In genomic region chr18:8478166-8478967, GRCh38 we compare ENCODE assay signal across 8 cellular contexts.
DNase-seq lines count a peak whose midpoint lies in the region; ATAC-seq and TF ChIP-seq lines count a peak whose summit lies in the region.

No MANE protein-coding gene starts in this region.

- H3F3A ChIP-seq in smooth muscle cell (ENCODE audit: low read depth), result no peaks in the 10 kb centered on the region

- peak; percentile 88 for TF ChIP-seq CTCF in C4-2B (conservative IDR thresholded peaks at IDR 0.05)
- TF ChIP-seq CTCF in RWPE2 (IDR thresholded peaks at IDR 0.05; ENCODE audit: poor library complexity, severe bottlenecking), result peak; percentile 72
- peak; percentile 74 to 85 for TF ChIP-seq CTCF in right atrium auricular region (IDR thresholded peaks at IDR 0.05)
- peak; percentile 83 for TF ChIP-seq CTCF in smooth muscle cell (IDR thresholded peaks at IDR 0.05; ENCODE audit: borderline replicate concordance, insufficient read depth, poor library complexity, severe bottlenecking)

- no peak overlapping the region for H3K27ac Mint-ChIP-seq in activated naive CD8-positive, alpha-beta T cell treated with anti-CD3 and anti-CD28 coated beads for 36 hours

- no peak overlapping the region for H3K9ac ChIP-seq in smooth muscle cell (ENCODE audit: low read depth)

- H3K4me1 Mint-ChIP-seq in activated naive CD8-positive, alpha-beta T cell treated with anti-CD3 and anti-CD28 coated beads for 36 hours, result no peaks in the 10 kb centered on the region

- WGBS in smooth muscle cell (ENCODE audit: low lambda C conversion rate), result 53% methylated on average over 14 of the region's 14 CpGs

- no peak overlapping the region for H3K4me2 ChIP-seq in smooth muscle cell

- no peaks in the 10 kb centered on the region for H4K20me1 ChIP-seq in smooth muscle cell (ENCODE audit: low read depth)

- no peaks in the 10 kb centered on the region for H3K36me3 ChIP-seq in RWPE2 (ENCODE audit: low read depth)
- H3K36me3 ChIP-seq in right atrium auricular region, result no peaks in the 10 kb centered on the region
- no peaks in the 10 kb centered on the region for H3K36me3 ChIP-seq in smooth muscle cell (ENCODE audit: low read depth)

- ATAC-seq in GM19023 (IDR thresholded peaks at IDR 0.05; ENCODE audit: unreplicated experiment), result peak; percentile 92
- ATAC-seq in HG03571 (IDR thresholded peaks at IDR 0.05; ENCODE audit: unreplicated experiment), result peak; percentile 67
- ATAC-seq in RWPE2 (ENCODE audit: low read depth), result peak; percentile 77
- no peak for ATAC-seq in HG02623 (IDR thresholded peaks at IDR 0.05; ENCODE audit: unreplicated experiment)

- no peaks in the 10 kb centered on the region for H3K79me2 ChIP-seq in smooth muscle cell (ENCODE audit: low read depth)

- H3K4me3 Mint-ChIP-seq in activated naive CD8-positive, alpha-beta T cell treated with anti-CD3 and anti-CD28 coated beads for 36 hours, result no peak overlapping the region

- no peak overlapping the region for H3K4me3 ChIP-seq in RWPE2 (ENCODE audit: severe bottlenecking)
- no peak overlapping the region for H3K4me3 ChIP-seq in right atrium auricular region
- no peak overlapping the region for H3K4me3 ChIP-seq in smooth muscle cell

- DNase-seq in RWPE2 (ENCODE audit: low spot score) (no peak), right atrium auricular region (ENCODE audit: low spot score) (no peak), smooth muscle cell (lab: John Stamatoyannopoulos, UW; ENCODE audit: unreplicated experiment) (peak; percentile 14)
- peak; percentile 58 for DNase-seq in activated naive CD8-positive, alpha-beta T cell treated with anti-CD3 and anti-CD28 coated beads for 36 hours

- no peaks in the 10 kb centered on the region for H3K9me3 Mint-ChIP-seq in activated naive CD8-positive, alpha-beta T cell treated with anti-CD3 and anti-CD28 coated beads for 36 hours

- H3K27ac ChIP-seq in C4-2B (no peak overlapping the region), RWPE2 (ENCODE audit: poor library complexity, severe bottlenecking) (no peak overlapping the region), right atrium auricular region (no peak overlapping the region), smooth muscle cell (ENCODE audit: low read depth) (no peak overlapping the region)

- peaks cover 6% of the 10 kb centered on the region for H3K27me3 Mint-ChIP-seq in activated naive CD8-positive, alpha-beta T cell treated with anti-CD3 and anti-CD28 coated beads for 36 hours

- H3K9me3 ChIP-seq in RWPE2 (ENCODE audit: severe bottlenecking) (no peaks in the 10 kb centered on the region), right atrium auricular region (no peaks in the 10 kb centered on the region), smooth muscle cell (replicated peaks; ENCODE audit: low read depth) (no peaks in the 10 kb centered on the region)

- no peaks in the 10 kb centered on the region for H3K36me3 Mint-ChIP-seq in activated naive CD8-positive, alpha-beta T cell treated with anti-CD3 and anti-CD28 coated beads for 36 hours

- no peak overlapping the region for H2AFZ ChIP-seq in smooth muscle cell (ENCODE audit: low read depth)

- H3K27me3 ChIP-seq in RWPE2 (ENCODE audit: insufficient read depth, poor library complexity, severe bottlenecking) (no peaks in the 10 kb centered on the region), right atrium auricular region (no peaks in the 10 kb centered on the region), smooth muscle cell (ENCODE audit: low read depth) (no peaks in the 10 kb centered on the region)

- H3K4me1 ChIP-seq in RWPE2 (ENCODE audit: insufficient read depth, poor library complexity, severe bottlenecking) (no peaks in the 10 kb centered on the region), right atrium auricular region (no peaks in the 10 kb centered on the region), smooth muscle cell (ENCODE audit: low read depth) (no peaks in the 10 kb centered on the region)

Comparison
In these comparisons a context has a peak if more than half of its experiments do, and no peak if none do; other contexts are left out.
1. DNase-seq: peak in activated naive CD8-positive, alpha-beta T cell treated with anti-CD3 and anti-CD28 coated beads for 36 hours (single experiment) and smooth muscle cell (single experiment); none in RWPE2 (single experiment) and right atrium auricular region (single experiment).
2. Peak in every context shown above with its lines, with median percentiles within 50 percentile points of each other: CTCF ChIP-seq.